In genomic region chr18:12702221-12703095, GRCh38 we compare ENCODE assay signal across 8 cellular contexts. TPM values are rescaled to one million over a fixed set of nuclear protein-coding genes. Genes with fewer than 3 reads are reported as not detected.
A peak's percentile ranks its signal among the peaks of the same experiment; 100 is the strongest.
DNase-seq lines count a peak whose midpoint lies in the region; ATAC-seq and TF ChIP-seq lines count a peak whose summit lies in the region.

A gene with protein sequence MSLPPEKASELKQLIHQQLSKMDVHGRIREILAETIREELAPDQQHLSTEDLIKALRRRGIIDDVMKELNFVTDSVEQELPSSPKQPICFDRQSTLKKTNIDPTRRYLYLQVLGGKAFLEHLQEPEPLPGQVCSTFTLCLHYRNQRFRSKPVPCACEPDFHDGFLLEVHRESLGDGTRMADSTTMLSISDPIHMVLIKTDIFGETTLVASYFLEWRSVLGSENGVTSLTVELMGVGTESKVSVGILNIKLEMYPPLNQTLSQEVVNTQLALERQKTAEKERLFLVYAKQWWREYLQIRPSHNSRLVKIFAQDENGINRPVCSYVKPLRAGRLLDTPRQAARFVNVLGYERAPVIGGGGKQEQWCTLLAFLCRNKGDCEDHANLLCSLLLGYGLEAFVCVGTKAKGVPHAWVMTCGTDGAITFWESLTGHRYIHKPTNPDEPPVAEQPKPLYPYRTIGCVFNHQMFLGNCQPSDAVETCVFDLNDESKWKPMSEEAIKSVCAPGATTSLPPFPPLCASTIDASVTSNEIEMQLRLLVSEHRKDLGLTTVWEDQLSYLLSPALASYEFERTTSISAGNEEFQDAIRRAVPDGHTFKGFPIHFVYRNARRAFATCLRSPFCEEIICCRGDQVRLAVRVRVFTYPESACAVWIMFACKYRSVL (minus strand): TSS chr18:12702723. CDS start chr18:12702548, 175 bp downstream.
A gene with protein sequence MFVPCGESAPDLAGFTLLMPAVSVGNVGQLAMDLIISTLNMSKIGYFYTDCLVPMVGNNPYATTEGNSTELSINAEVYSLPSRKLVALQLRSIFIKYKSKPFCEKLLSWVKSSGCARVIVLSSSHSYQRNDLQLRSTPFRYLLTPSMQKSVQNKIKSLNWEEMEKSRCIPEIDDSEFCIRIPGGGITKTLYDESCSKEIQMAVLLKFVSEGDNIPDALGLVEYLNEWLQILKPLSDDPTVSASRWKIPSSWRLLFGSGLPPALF (plus strand): TSS chr18:12703042. CDS start chr18:12703108, 66 bp downstream.

- H3K27ac ChIP-seq in ascending aorta = peak within 1 kb of the TSS; percentile 97 to 98
- peak within 1 kb of the TSS; percentile 91 to 98 for H3K27ac ChIP-seq in aorta (ENCODE audit: low read depth in 1 of 2, low read length in 2 of 2)

- WGBS in aorta, 2 donors = 0 to 1% methylated on average over 88 to 89 of the region's 89 CpGs

- DNase-seq in NCI-H2029 (lab: John Stamatoyannopoulos, UW) = peak; percentile 60
- peak; percentile 74 for DNase-seq in T-helper 22 cell (ENCODE audit: low read depth)
- peak; percentile 55 to 93 for DNase-seq in ascending aorta (ENCODE audit: low spot score in 2 of 2)
- peak; percentile 91 for DNase-seq in hepatic stellate cell (ENCODE audit: low spot score)
- peak; percentile 100 for DNase-seq in retina
- peak; percentile 94 to 97 for DNase-seq in aorta

- H3K4me1 ChIP-seq in ascending aorta (peaks cover 3 to 17% of the 10 kb centered on the region in 2 donors), aorta (ENCODE audit: control insufficient read depth in 1 of 2, insufficient read depth in 2 of 2, low read length in 2 of 2) (peaks cover 0 to 3% of the 10 kb centered on the region in 2 donors)

- no peaks in the 10 kb centered on the region for H3K27me3 ChIP-seq in ascending aorta
- no peaks in the 10 kb centered on the region for H3K27me3 ChIP-seq in aorta (ENCODE audit: control insufficient read depth in 1 of 2, insufficient read depth in 2 of 2, low read length in 1 of 2)

- TF ChIP-seq POLR2A in GM18505 (IDR thresholded peaks at IDR 0.05; ENCODE audit: borderline replicate concordance, extremely low read depth, insufficient read depth, insufficient read length) = peak; percentile 91

- intact Hi-C loops in ascending aorta (cut with DNase I) (loop anchor here (2.0 kb wide), 2 partner anchors 182 to 326 kb away; partner anchors contain the start of genes AFG3L2 and PTPN2), aorta (cut with DNase I) (no loop called here)

- TF ChIP-seq CTCF in ascending aorta (IDR thresholded peaks at IDR 0.05) = peak in 1 of 3 experiments; percentile 6

- H3K9me3 ChIP-seq in ascending aorta (no peaks in the 10 kb centered on the region), aorta (ENCODE audit: control insufficient read depth, low read length) (no peaks in the 10 kb centered on the region)

- peak; percentile 78 for ATAC-seq in GM18505 (IDR thresholded peaks at IDR 0.05; ENCODE audit: unreplicated experiment)
- ATAC-seq in HG02884 (IDR thresholded peaks at IDR 0.05; ENCODE audit: unreplicated experiment) = peak; percentile 74
- ATAC-seq in aorta (ENCODE audit: low FRiP score) = peak; percentile 98

- peak within 1 kb of the TSS; percentile 77 to 83 for H3K4me3 ChIP-seq in ascending aorta
- H3K4me3 ChIP-seq in aorta (ENCODE audit: low read length in 2 of 2) = peak within 1 kb of the TSS; percentile 90 to 97

- peaks cover 8 to 10% of the 10 kb centered on the region in 2 donors for H3K36me3 ChIP-seq in ascending aorta
- no peaks in the 10 kb centered on the region for H3K36me3 ChIP-seq in aorta (ENCODE audit: control insufficient read depth in 1 of 2, insufficient read depth in 2 of 2, low read length in 1 of 2)

RNA-seq across cellular contexts. Expression of the first gene that starts in this region (rescaled TPM):
- total RNA-seq in ascending aorta (10.3 TPM), aorta (1 to 10 TPM; 3.9 to 7.3 TPM)
- polyA plus RNA-seq in aorta = 1 to 10 TPM; 2.6 to 2.8 TPM

RNA-seq across cellular contexts. Expression of the second gene that starts in this region (rescaled TPM):
- total RNA-seq in ascending aorta (52.2 TPM), aorta (10 to 100 TPM; 53.9 to 62.0 TPM)
- 10 to 100 TPM; 82.1 to 94.0 TPM for polyA plus RNA-seq in aorta

Comparison
In these comparisons a context has a peak if more than half of its experiments do, and no peak if none do; other contexts are left out.
1. Peak in every context shown above with its lines: DNase-seq, ATAC-seq, H3K4me3 ChIP-seq and H3K27ac ChIP-seq.